Comparison of ENCODE assay signal across 8 cellular contexts in the genomic region with DNA sequence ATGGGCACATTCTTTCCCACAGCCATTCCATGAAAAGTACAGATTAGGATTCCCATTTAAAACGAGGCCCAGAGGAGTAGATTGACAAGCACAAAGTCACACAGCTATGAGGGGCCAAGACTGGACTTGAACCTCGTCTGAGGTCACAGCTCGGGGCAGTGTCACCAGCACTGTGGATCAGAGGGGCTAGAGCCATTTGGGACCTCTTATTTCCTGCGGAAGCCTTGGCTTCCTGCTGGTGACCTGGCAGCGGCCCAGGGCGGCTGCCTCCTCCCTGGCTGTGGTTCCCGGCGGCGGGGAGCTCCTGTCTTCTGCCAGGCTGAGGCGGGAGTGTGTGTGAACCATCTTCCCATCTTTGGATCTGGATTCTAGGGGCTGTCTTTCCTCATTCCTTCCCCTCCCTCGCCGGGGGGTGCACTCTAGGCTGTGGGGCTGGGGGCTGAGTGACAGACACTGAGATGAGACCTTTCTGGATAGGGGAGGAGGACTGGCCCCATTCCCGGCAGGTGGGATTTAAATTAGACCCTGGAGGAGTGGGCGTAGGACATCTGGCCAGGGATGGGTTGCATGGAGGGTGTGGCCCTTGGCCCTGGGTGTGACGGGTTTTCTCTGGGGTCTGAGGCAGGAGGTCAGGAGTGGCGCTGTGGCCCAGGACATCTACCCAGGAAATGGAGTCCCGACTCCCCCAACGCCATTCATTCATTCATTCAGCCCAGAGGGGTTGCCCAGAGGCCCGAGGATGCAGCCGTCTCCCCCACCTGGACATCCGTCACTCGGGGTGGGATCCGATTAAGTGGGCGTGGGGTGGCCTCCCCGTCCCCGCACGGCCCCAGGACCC. TPM values are rescaled to one million over a fixed set of nuclear protein-coding genes. Genes with fewer than 3 reads are reported as not detected.
A peak's percentile ranks its signal among the peaks of the same experiment; 100 is the strongest.
DNase-seq lines count a peak whose midpoint lies in the region; ATAC-seq, FAIRE-seq and TF ChIP-seq lines count a peak whose summit lies in the region.

No MANE protein-coding gene starts in this region.

- WGBS in iPS DF 6.9 (ENCODE audit: insufficient coverage, insufficient read length), result no CpG with 5 or more reads among the region's 27 CpGs

- H3K27ac ChIP-seq in AG04450 (ENCODE audit: low read depth, low read length) (no peak overlapping the region), iPS DF 6.9 (ENCODE audit: low read length) (no peak overlapping the region)

- no peaks in the 10 kb centered on the region for H3K36me3 ChIP-seq in iPS DF 6.9 (ENCODE audit: control insufficient read depth, insufficient read depth, low read length)
- H3K36me3 ChIP-seq in skeletal muscle satellite cell (ENCODE audit: insufficient read depth, low read length), result no peaks in the 10 kb centered on the region

- peak overlapping the region; percentile 98 for H3K4me2 ChIP-seq in skeletal muscle satellite cell (ENCODE audit: low read length)

- peak overlapping the region; percentile 70 for H3K4me3 ChIP-seq in AG04450 (ENCODE audit: low read depth, low read length)
- H3K4me3 ChIP-seq in astrocyte of the cerebellum (ENCODE audit: low read depth, low read length), result peak overlapping the region; percentile 71
- peak overlapping the region; percentile 89; the same call in 1 of the 2 replicates for H3K4me3 ChIP-seq in iPS DF 6.9 (ENCODE audit: low read length)
- H3K4me3 ChIP-seq in skeletal muscle satellite cell (ENCODE audit: low read length), result peak overlapping the region; percentile 83

- H3K4me1 ChIP-seq in iPS DF 6.9 (ENCODE audit: control insufficient read depth, insufficient read depth, low read length) (peaks cover 16% of the 10 kb centered on the region), skeletal muscle satellite cell (ENCODE audit: control insufficient read depth, insufficient read depth, low read length) (peaks cover 34% of the 10 kb centered on the region)

- POLR2A ChIA-PET in AG04450 (lab: Yijun Ruan, JAX), result no interaction called here

- H3K9ac ChIP-seq in skeletal muscle satellite cell (ENCODE audit: low read depth, low read length), result peak overlapping the region; percentile 81

- DNase-seq in AG04450 (ENCODE audit: low read depth, low spot score), result no peak
- no peak for DNase-seq in GM18507 (ENCODE audit: extremely low spot score, insufficient read length, low read depth)
- peak; percentile 7 for DNase-seq in NCI-H446 treated with DMSO at 0.1 percent for 48 hours (lab: John Stamatoyannopoulos, UW)
- DNase-seq in astrocyte of the cerebellum (ENCODE audit: low read depth), result no peak
- DNase-seq in iPS DF 6.9 (ENCODE audit: low read depth, low spot score), result no peak
- no peak for DNase-seq in effector CD4-positive, alpha-beta T cell

- no peaks in the 10 kb centered on the region for H3K27me3 ChIP-seq in AG04450 (ENCODE audit: control insufficient read depth, insufficient read depth, low read length)
- no peaks in the 10 kb centered on the region for H3K27me3 ChIP-seq in iPS DF 6.9 (ENCODE audit: control insufficient read depth, insufficient read depth, low read length)
- H3K27me3 ChIP-seq in skeletal muscle satellite cell (ENCODE audit: control insufficient read depth, insufficient read depth, low read length), result no peaks in the 10 kb centered on the region

- FAIRE-seq in GM18507 (lab: Jason Lieb, UNC), result peak; percentile 54

- TF ChIP-seq CTCF in AG04450 (IDR thresholded peaks at IDR 0.05; ENCODE audit: low read depth, low read length) (no peak), astrocyte of the cerebellum (IDR thresholded peaks at IDR 0.05; ENCODE audit: low read depth, low read length, missing control alignments) (no peak)

- CTCF ChIA-PET in AG04450 (lab: Charles Lee), result interaction anchor here (1.0 to 1.8 kb wide), 2 partner anchors 35 to 59 kb away, joined by 4 to 6 read pairs; no protein-coding TSS in a partner anchor

- in situ Hi-C loops in astrocyte of the cerebellum (cut with HindIII; ENCODE audit: low sequenced_read_pairs), result no loop called here

- no peak for ATAC-seq in GM18868 (IDR thresholded peaks at IDR 0.05; ENCODE audit: unreplicated experiment)

- H3K9me3 ChIP-seq in AG04450 (ENCODE audit: control insufficient read depth, insufficient read depth, low read length), result no peaks in the 10 kb centered on the region; the same call in 1 of the 2 replicates
- H3K9me3 ChIP-seq in iPS DF 6.9 (ENCODE audit: control insufficient read depth, insufficient read depth, low read length), result no peaks in the 10 kb centered on the region
- no peaks in the 10 kb centered on the region for H3K9me3 ChIP-seq in skeletal muscle satellite cell (replicated peaks; ENCODE audit: low read length)

RNA-seq across cellular contexts. Expression of a gene that starts 0.9 kb away (rescaled TPM):
- 5.6 and 8.8 TPM in 2 replicates for polyA plus RNA-seq in AG04450 (2011; rRNA removed)
- 15.3 and 20.8 TPM in 2 replicates for polyA minus RNA-seq in AG04450 (2011; rRNA and poly(A)+ RNA removed)
- 27.6 and 57.0 TPM in 2 replicates for total RNA-seq in skeletal muscle satellite cell (2012; rRNA removed)

RNA-seq across cellular contexts. Expression of a gene that starts 30.4 kb away (rescaled TPM):
- polyA plus RNA-seq in AG04450 (2011; rRNA removed), result 30.9 and 43.9 TPM in 2 replicates
- polyA minus RNA-seq in AG04450 (2011; rRNA and poly(A)+ RNA removed), result 31.1 and 59.2 TPM in 2 replicates
- total RNA-seq in skeletal muscle satellite cell (2012; rRNA removed), result 5.1 and 22.7 TPM in 2 replicates

RNA-seq across cellular contexts. Expression of a gene that starts 43.0 kb away (rescaled TPM):
- 206 and 232 TPM in 2 replicates for polyA plus RNA-seq in AG04450 (2011; rRNA removed)
- polyA minus RNA-seq in AG04450 (2011; rRNA and poly(A)+ RNA removed), result 56.3 and 102 TPM in 2 replicates
- 151 and 157 TPM in 2 replicates for total RNA-seq in skeletal muscle satellite cell (2012; rRNA removed)
